Comparison of ENCODE assay signal across 8 cellular contexts in the genomic region with DNA sequence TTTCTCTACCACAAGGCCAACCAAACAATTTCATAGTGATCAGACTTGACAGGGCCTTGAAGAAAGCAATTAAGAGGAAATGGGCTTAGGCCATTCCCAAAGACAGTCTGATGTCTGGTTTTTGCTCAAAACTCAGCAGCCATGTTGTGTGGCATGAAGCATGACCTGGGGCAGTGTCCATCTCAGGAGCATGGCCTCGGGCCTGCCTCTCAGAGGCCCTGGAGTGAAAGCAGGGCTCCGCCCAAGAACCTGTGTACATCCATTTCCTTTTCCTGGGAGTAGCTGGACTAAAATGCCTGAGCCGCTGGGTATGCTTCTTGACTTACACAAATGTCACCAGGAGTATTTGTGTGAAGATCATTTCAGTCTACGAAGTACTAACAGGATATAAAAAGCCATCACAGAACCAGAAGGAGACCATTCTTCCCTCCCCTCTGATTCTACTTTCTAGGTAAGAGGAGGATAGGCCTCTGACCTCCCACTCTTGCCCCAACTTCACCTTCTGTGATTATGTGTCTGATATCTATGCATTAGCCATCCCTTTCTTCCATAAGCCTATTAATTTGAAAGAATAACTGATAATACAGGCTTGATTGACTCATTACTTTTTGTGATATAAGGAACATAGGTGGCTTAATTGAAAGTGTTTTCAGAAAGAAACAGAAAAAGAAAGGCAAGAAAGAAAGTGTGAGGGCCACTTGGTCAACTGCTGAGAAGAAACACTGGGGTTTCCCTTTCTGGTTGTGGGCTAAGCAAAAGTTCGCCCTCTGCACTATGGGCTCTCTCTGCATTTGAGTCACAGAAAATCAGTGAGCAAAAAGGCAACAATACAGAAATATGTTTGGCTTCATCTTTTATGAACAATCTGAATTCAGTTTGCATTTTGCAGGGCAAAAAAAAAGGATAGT.
DNase-seq lines count a peak whose midpoint lies in the region; ATAC-seq and TF ChIP-seq lines count a peak whose summit lies in the region.

No MANE protein-coding gene starts in this region.

- TF ChIP-seq CTCF in prostate gland (IDR thresholded peaks at IDR 0.05): no peak

- H3K4me3 Mint-ChIP-seq in activated naive CD8-positive, alpha-beta T cell: peak overlapping the region; percentile 17

- no peak for TF ChIP-seq POLR2A in prostate gland (IDR thresholded peaks at IDR 0.05)

- H3K36me3 ChIP-seq in prostate gland: no peaks in the 10 kb centered on the region

- 88% methylated on average over 5 of the region's 5 CpGs for WGBS in prostate gland

- ATAC-seq in GM18907 (IDR thresholded peaks at IDR 0.05; ENCODE audit: unreplicated experiment) (peak; percentile 94), HG02623 (IDR thresholded peaks at IDR 0.05; ENCODE audit: unreplicated experiment) (peak; percentile 91)

- peak overlapping the region; percentile 7 to 41 for H3K27ac ChIP-seq in prostate gland

- no peak overlapping the region for H3K4me3 ChIP-seq in prostate gland

- H3K27me3 ChIP-seq in prostate gland (replicated peaks; ENCODE audit: insufficient read depth): no peaks in the 10 kb centered on the region

- no peaks in the 10 kb centered on the region for H3K27me3 Mint-ChIP-seq in activated naive CD8-positive, alpha-beta T cell

- peaks cover 64% of the 10 kb centered on the region for H3K4me1 Mint-ChIP-seq in activated naive CD8-positive, alpha-beta T cell (ENCODE audit: low read depth)

- intact Hi-C loops in prostate gland (cut with DNase I): no loop called here

- DNase-seq in prostate gland (ENCODE audit: low spot score): no peak
- no peak for DNase-seq in activated gamma-delta T cell (lab: John Stamatoyannopoulos, UW)
- DNase-seq in NCI-H2029 (lab: John Stamatoyannopoulos, UW): no peak
- no peak for DNase-seq in NCI-H345 (lab: John Stamatoyannopoulos, UW)
- DNase-seq in SW480 (ENCODE audit: low spot score): no peak

- H3K27ac Mint-ChIP-seq in activated naive CD8-positive, alpha-beta T cell: peak overlapping the region; percentile 89

- H3K36me3 Mint-ChIP-seq in activated naive CD8-positive, alpha-beta T cell: peaks cover 17% of the 10 kb centered on the region

- no peaks in the 10 kb centered on the region for H3K9me3 ChIP-seq in prostate gland

- H3K4me1 ChIP-seq in prostate gland (replicated peaks): no peaks in the 10 kb centered on the region

- no peaks in the 10 kb centered on the region for H3K9me3 Mint-ChIP-seq in activated naive CD8-positive, alpha-beta T cell (ENCODE audit: low read depth)
